Comparison of ENCODE assay signal across 19 cellular contexts in genomic region chr19:8262431-8262830, GRCh38.
"Had no signal": no experiment of that assay in that cellular context is flagged by ENCODE, and none has a peak within 500 bp of the region (broad histone marks: within the 10 kb centered on the region; RNA-seq: fewer than 3 reads in every experiment).

No MANE protein-coding gene starts in this region.

- DNase-seq: activated CD4-positive, alpha-beta T cell treated with anti-CD3 and anti-CD28 coated beads for 48 hours; activated CD8-positive, alpha-beta memory T cell treated with anti-CD3 and anti-CD28 coated beads, Interleukin-2, amount 50 U/mL, for 4 hours; activated gamma-delta T cell; activated T-cell treated with anti-CD3 and anti-CD28 coated beads, Interleukin-2, amount 50 U/mL, for 48 hours; amygdala; endodermal cell; foreskin fibroblast; nucleus accumbens; stimulated activated CD4-positive, alpha-beta T cell treated with anti-CD3 and anti-CD28 coated beads, Interleukin-15, amount 100 ng/mL, for 24 hours; stimulated activated CD4-positive, alpha-beta T cell treated with anti-CD3 and anti-CD28 coated beads, Interleukin-2, amount 100 ng/mL, for 48 hours; T-helper 17 cell; WERI-Rb-1 had no signal

- H3K4me3 ChIP-seq: cardiac muscle cell, lung, skin epidermis, uterus had no signal

- H3K4me1 ChIP-seq: uterus had no signal

- H3K27me3 ChIP-seq: cardiac muscle cell, uterus had no signal

- H3K27ac ChIP-seq: cardiac muscle cell, epithelial cell of prostate, skin epidermis, uterus, WERI-Rb-1 had no signal

- ATAC-seq: activated CD8-positive, alpha-beta T cell treated with anti-CD3 and anti-CD28 coated beads, Interleukin-2, amount 10 ng/mL, durations not matched to agents 7 days and 5 days; left colon; T-helper 17 cell had no signal

- H3K36me3 ChIP-seq: uterus had no signal

- H3K9me3 ChIP-seq: uterus had no signal
